In genomic region chr9:18976368-18977238, GRCh38 we compare ENCODE assay signal across 11 cellular contexts. TPM values are rescaled to one million over a fixed set of nuclear protein-coding genes. Genes with fewer than 3 reads are reported as not detected.
A peak's percentile ranks its signal among the peaks of the same experiment; 100 is the strongest.
DNase-seq lines count a peak whose midpoint lies in the region; ATAC-seq and FAIRE-seq lines count a peak whose summit lies in the region.
"Had no signal": no experiment of that assay in that cellular context is flagged by ENCODE, and none has a peak within 500 bp of the region (broad histone marks: within the 10 kb centered on the region; RNA-seq: fewer than 3 reads in every experiment).

No MANE protein-coding gene starts in this region.

- H3K4me3 Mint-ChIP-seq in activated naive CD8-positive, alpha-beta T cell treated with anti-CD3 and anti-CD28 coated beads, Interleukin-2, amount 10 ng/mL, durations not matched to agents 7 days and 5 days, result peak overlapping the region; percentile 3
- no peak overlapping the region for H3K4me3 Mint-ChIP-seq in activated naive CD8-positive, alpha-beta T cell treated with anti-CD3 and anti-CD28 coated beads for 36 hours
- peak overlapping the region in 2 of 10 donors; percentile 15 to 25 for H3K4me3 Mint-ChIP-seq in naive thymus-derived CD8-positive, alpha-beta T cell

- no peak for FAIRE-seq in urothelium cell line (lab: Jason Lieb, UNC)
- FAIRE-seq: A204.1, frontal cortex had no signal

- H3K27ac Mint-ChIP-seq in activated naive CD8-positive, alpha-beta T cell treated with anti-CD3 and anti-CD28 coated beads, Interleukin-2, amount 10 ng/mL, durations not matched to agents 7 days and 5 days, result no peak overlapping the region
- no peak overlapping the region for H3K27ac Mint-ChIP-seq in activated naive CD8-positive, alpha-beta T cell treated with anti-CD3 and anti-CD28 coated beads for 36 hours
- no peak overlapping the region for H3K27ac Mint-ChIP-seq in naive thymus-derived CD8-positive, alpha-beta T cell

- POLR2A ChIA-PET in activated naive CD8-positive, alpha-beta T cell treated with anti-CD3 and anti-CD28 coated beads, Interleukin-2, amount 10 ng/mL, durations not matched to agents 7 days and 5 days (lab: Charles Lee), result no interaction called here
- POLR2A ChIA-PET in naive thymus-derived CD8-positive, alpha-beta T cell (lab: Charles Lee), result no interaction called here

- H3K36me3 Mint-ChIP-seq in activated naive CD8-positive, alpha-beta T cell treated with anti-CD3 and anti-CD28 coated beads, Interleukin-2, amount 10 ng/mL, durations not matched to agents 7 days and 5 days, result no peaks in the 10 kb centered on the region
- H3K36me3 Mint-ChIP-seq in activated naive CD8-positive, alpha-beta T cell treated with anti-CD3 and anti-CD28 coated beads for 36 hours, result no peaks in the 10 kb centered on the region
- H3K36me3 Mint-ChIP-seq in naive thymus-derived CD8-positive, alpha-beta T cell, result no peaks in the 10 kb centered on the region

- ATAC-seq in activated naive CD8-positive, alpha-beta T cell treated with anti-CD3 and anti-CD28 coated beads, Interleukin-2, amount 10 ng/mL, durations not matched to agents 7 days and 5 days (ENCODE audit: low read depth), result no peak
- ATAC-seq in HG02840 (IDR thresholded peaks at IDR 0.05; ENCODE audit: low FRiP score, unreplicated experiment), result no peak
- ATAC-seq in naive thymus-derived CD8-positive, alpha-beta T cell, result no peak

- peaks cover 9% of the 10 kb centered on the region for H3K4me1 Mint-ChIP-seq in activated naive CD8-positive, alpha-beta T cell treated with anti-CD3 and anti-CD28 coated beads, Interleukin-2, amount 10 ng/mL, durations not matched to agents 7 days and 5 days
- peaks cover 7% of the 10 kb centered on the region for H3K4me1 Mint-ChIP-seq in activated naive CD8-positive, alpha-beta T cell treated with anti-CD3 and anti-CD28 coated beads for 36 hours
- peaks cover 0 to 13% (median 7%) of the 10 kb centered on the region in 4 donors for H3K4me1 Mint-ChIP-seq in naive thymus-derived CD8-positive, alpha-beta T cell

- H3K27me3 Mint-ChIP-seq in activated naive CD8-positive, alpha-beta T cell treated with anti-CD3 and anti-CD28 coated beads, Interleukin-2, amount 10 ng/mL, durations not matched to agents 7 days and 5 days, result peaks cover 2% of the 10 kb centered on the region
- H3K27me3 Mint-ChIP-seq in activated naive CD8-positive, alpha-beta T cell treated with anti-CD3 and anti-CD28 coated beads for 36 hours, result no peaks in the 10 kb centered on the region
- H3K27me3 Mint-ChIP-seq in naive thymus-derived CD8-positive, alpha-beta T cell, result peaks cover 2 to 20% (median 8%) of the 10 kb centered on the region in 5 donors

- no peak for DNase-seq in activated naive CD8-positive, alpha-beta T cell treated with anti-CD3 and anti-CD28 coated beads, Interleukin-2, amount 10 ng/mL, durations not matched to agents 7 days and 5 days
- DNase-seq in activated naive CD8-positive, alpha-beta T cell treated with anti-CD3 and anti-CD28 coated beads for 36 hours, result no peak
- DNase-seq in SW480 (ENCODE audit: low spot score) (peak; percentile 41), foreskin melanocyte (peak; percentile 46), urothelium cell line (ENCODE audit: low spot score) (peak; percentile 52), pons (ENCODE audit: low spot score) (no peak)
- DNase-seq in naive thymus-derived CD8-positive, alpha-beta T cell, result no peak
- DNase-seq: SIG-M5 had no signal

- no peaks in the 10 kb centered on the region for H3K9me3 Mint-ChIP-seq in activated naive CD8-positive, alpha-beta T cell treated with anti-CD3 and anti-CD28 coated beads, Interleukin-2, amount 10 ng/mL, durations not matched to agents 7 days and 5 days
- no peaks in the 10 kb centered on the region for H3K9me3 Mint-ChIP-seq in activated naive CD8-positive, alpha-beta T cell treated with anti-CD3 and anti-CD28 coated beads for 36 hours
- no peaks in the 10 kb centered on the region for H3K9me3 Mint-ChIP-seq in naive thymus-derived CD8-positive, alpha-beta T cell

RNA-seq across cellular contexts. Expression of gene SAXO1, which starts 56.4 kb away (rescaled TPM):
- under 1 TPM; 0.42 to 0.43 TPM for total RNA-seq in activated naive CD8-positive, alpha-beta T cell treated with anti-CD3 and anti-CD28 coated beads, Interleukin-2, amount 10 ng/mL, durations not matched to agents 7 days and 5 days
- not detected for total RNA-seq in activated naive CD8-positive, alpha-beta T cell treated with anti-CD3 and anti-CD28 coated beads for 36 hours
- total RNA-seq in naive thymus-derived CD8-positive, alpha-beta T cell, result under 1 TPM; 0.26 to 0.38 TPM
- polyA plus RNA-seq in naive thymus-derived CD8-positive, alpha-beta T cell, result under 1 TPM in 2 of 3 donors, not detected in 1; 0.10 to 0.46 TPM
- total RNA-seq: frontal cortex had no signal

Comparison
In these comparisons a context has a peak if more than half of its experiments do, and no peak if none do; other contexts are left out.
1. DNase-seq: peak in SW480 (single experiment), foreskin melanocyte (single experiment) and urothelium cell line (single experiment); none in activated naive CD8-positive, alpha-beta T cell treated with anti-CD3 and anti-CD28 coated beads, Interleukin-2, amount 10 ng/mL, durations not matched to agents 7 days and 5 days (single experiment), activated naive CD8-positive, alpha-beta T cell treated with anti-CD3 and anti-CD28 coated beads for 36 hours (single experiment), pons (single experiment) and naive thymus-derived CD8-positive, alpha-beta T cell (0 of 10).